ENCODE assay signal across 10 cellular contexts in the genomic region with DNA sequence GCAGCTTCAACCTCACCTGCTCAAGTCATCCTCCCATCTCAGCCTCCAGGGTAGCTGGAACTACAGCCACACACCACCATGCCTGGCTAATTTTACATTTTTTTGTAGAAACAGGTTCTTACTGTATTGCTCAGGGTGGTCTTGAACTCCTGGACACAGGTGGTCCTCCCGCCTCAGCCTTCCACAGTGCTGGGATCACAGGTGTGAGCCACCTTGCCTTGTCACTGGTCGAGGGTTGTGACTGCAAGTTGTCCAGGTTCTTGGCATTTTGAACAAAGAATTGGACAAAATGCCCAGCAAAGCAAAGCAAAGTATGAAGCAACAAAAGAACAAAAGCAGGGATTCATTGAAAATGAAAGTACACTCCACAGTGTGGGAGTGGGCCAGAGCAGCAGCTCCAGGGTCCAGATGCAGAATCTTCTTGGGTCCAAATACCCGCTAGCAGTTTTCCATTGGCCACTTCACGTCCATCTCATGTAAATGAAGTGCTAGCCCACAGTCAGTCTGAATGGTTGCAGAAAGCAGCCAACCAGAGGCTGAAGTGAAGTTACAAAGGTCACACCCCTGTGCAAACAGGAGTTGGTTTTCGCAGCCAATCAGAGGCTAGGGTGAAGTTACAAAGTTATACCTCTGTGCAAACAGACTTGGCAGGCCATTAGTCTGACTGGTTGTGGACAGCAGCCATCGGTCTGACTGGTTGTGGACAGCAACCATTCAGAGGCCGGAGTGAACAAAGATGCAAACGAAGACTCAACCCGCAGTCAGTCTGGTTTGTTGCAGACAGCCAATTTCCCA.
DNase-seq lines count a peak whose midpoint lies in the region; ATAC-seq lines count a peak whose summit lies in the region.
"Had no signal": no experiment of that assay in that cellular context is flagged by ENCODE, and none has a peak within 500 bp of the region (broad histone marks: within the 10 kb centered on the region; RNA-seq: fewer than 3 reads in every experiment).

No MANE protein-coding gene starts in this region.

- intact Hi-C loops in Right ventricle myocardium inferior (cut with DNase I) (no loop called here), cardiac septum (cut with DNase I) (loop anchor here (10.0 kb wide), 1 partner anchor 390 kb away; a partner anchor contains a TSS)

- DNase-seq in Right ventricle myocardium inferior (ENCODE audit: missing footprints), result no peak
- DNase-seq in cardiac septum (ENCODE audit: low spot score), result no peak
- DNase-seq in cerebellum (ENCODE audit: low spot score), result peak; percentile 40
- peak; percentile 18 for DNase-seq in left kidney (ENCODE audit: low read depth, low spot score)
- DNase-seq in NCI-H1092 (lab: John Stamatoyannopoulos, UW), result no peak
- no peak for DNase-seq in stimulated activated CD4-positive, alpha-beta T cell treated with anti-CD3 and anti-CD28 coated beads, Interleukin-15, amount 100 ng/mL, for 24 hours
- no peak for DNase-seq in NCI-H2227 treated with DMSO at 0.1 percent for 48 hours (lab: John Stamatoyannopoulos, UW)
- DNase-seq in HCEC 1CT, result no peak
- DNase-seq: activated CD4-positive, CD25-positive, alpha-beta regulatory T cell treated with anti-CD3 and anti-CD28 coated beads, Interleukin-2, amount 50 U/mL, for 72 hours; effector memory CD8-positive, alpha-beta T cell had no signal

- ATAC-seq in Right ventricle myocardium inferior, result peak; percentile 56
- ATAC-seq: effector memory CD8-positive, alpha-beta T cell had no signal

Comparison
In these comparisons a context has a peak if more than half of its experiments do, and no peak if none do; other contexts are left out.
1. DNase-seq: peak in cerebellum (single experiment) and left kidney (single experiment); none in Right ventricle myocardium inferior (single experiment), cardiac septum (single experiment), NCI-H1092 (single experiment), stimulated activated CD4-positive, alpha-beta T cell treated with anti-CD3 and anti-CD28 coated beads, Interleukin-15, amount 100 ng/mL, for 24 hours (single experiment), NCI-H2227 treated with DMSO at 0.1 percent for 48 hours (single experiment) and HCEC 1CT (single experiment).